Comparison of ENCODE assay signal across 1 cellular context in the genomic region with DNA sequence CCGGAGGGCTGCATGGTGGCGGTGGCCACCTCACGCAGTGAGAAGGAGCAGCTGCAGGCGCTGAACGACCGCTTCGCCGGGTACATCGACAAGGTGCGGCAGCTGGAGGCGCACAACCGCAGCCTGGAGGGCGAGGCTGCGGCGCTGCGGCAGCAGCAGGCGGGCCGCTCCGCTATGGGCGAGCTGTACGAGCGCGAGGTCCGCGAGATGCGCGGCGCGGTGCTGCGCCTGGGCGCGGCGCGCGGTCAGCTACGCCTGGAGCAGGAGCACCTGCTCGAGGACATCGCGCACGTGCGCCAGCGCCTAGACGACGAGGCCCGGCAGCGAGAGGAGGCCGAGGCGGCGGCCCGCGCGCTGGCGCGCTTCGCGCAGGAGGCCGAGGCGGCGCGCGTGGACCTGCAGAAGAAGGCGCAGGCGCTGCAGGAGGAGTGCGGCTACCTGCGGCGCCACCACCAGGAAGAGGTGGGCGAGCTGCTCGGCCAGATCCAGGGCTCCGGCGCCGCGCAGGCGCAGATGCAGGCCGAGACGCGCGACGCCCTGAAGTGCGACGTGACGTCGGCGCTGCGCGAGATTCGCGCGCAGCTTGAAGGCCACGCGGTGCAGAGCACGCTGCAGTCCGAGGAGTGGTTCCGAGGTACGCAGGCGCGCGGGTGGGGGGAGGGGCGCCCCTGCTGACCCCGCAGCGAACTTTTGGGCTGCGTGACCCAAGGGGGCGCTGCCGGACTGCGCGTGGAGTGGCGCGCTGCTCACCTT.
TF ChIP-seq lines count a peak whose summit lies in the region.

No MANE protein-coding gene starts in this region.

TF ChIP-seq in HepG2, 621 proteins besides CTCF, POLR2A, EP300 and RAD21 (continued from another document):
- no peak for TF ChIP-seq ZNF788 (CRISPR knock-in tag; IDR thresholded peaks at IDR 0.05; ENCODE audit: borderline replicate concordance)
- no peak for TF ChIP-seq NFRKB (IDR thresholded peaks at IDR 0.05)
- TF ChIP-seq CEBPB (IDR thresholded peaks at IDR 0.05; ENCODE audit: borderline replicate concordance, low read depth, low read length): no peak
- TF ChIP-seq ZNF816 (CRISPR knock-in tag; IDR thresholded peaks at IDR 0.05; ENCODE audit: borderline replicate concordance): no peak
- TF ChIP-seq, protein P1, sequence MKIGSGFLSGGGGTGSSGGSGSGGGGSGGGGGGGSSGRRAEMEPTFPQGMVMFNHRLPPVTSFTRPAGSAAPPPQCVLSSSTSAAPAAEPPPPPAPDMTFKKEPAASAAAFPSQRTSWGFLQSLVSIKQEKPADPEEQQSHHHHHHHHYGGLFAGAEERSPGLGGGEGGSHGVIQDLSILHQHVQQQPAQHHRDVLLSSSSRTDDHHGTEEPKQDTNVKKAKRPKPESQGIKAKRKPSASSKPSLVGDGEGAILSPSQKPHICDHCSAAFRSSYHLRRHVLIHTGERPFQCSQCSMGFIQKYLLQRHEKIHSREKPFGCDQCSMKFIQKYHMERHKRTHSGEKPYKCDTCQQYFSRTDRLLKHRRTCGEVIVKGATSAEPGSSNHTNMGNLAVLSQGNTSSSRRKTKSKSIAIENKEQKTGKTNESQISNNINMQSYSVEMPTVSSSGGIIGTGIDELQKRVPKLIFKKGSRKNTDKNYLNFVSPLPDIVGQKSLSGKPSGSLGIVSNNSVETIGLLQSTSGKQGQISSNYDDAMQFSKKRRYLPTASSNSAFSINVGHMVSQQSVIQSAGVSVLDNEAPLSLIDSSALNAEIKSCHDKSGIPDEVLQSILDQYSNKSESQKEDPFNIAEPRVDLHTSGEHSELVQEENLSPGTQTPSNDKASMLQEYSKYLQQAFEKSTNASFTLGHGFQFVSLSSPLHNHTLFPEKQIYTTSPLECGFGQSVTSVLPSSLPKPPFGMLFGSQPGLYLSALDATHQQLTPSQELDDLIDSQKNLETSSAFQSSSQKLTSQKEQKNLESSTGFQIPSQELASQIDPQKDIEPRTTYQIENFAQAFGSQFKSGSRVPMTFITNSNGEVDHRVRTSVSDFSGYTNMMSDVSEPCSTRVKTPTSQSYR (CRISPR knock-in tag; IDR thresholded peaks at IDR 0.05; ENCODE audit: borderline replicate concordance): peak; percentile 43; the same call in 1 of the 2 replicates
- no peak for TF ChIP-seq ZBTB7A (CRISPR knock-in tag; IDR thresholded peaks at IDR 0.05)
- TF ChIP-seq, protein P2, sequence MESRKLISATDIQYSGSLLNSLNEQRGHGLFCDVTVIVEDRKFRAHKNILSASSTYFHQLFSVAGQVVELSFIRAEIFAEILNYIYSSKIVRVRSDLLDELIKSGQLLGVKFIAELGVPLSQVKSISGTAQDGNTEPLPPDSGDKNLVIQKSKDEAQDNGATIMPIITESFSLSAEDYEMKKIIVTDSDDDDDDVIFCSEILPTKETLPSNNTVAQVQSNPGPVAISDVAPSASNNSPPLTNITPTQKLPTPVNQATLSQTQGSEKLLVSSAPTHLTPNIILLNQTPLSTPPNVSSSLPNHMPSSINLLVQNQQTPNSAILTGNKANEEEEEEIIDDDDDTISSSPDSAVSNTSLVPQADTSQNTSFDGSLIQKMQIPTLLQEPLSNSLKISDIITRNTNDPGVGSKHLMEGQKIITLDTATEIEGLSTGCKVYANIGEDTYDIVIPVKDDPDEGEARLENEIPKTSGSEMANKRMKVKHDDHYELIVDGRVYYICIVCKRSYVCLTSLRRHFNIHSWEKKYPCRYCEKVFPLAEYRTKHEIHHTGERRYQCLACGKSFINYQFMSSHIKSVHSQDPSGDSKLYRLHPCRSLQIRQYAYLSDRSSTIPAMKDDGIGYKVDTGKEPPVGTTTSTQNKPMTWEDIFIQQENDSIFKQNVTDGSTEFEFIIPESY (CRISPR knock-in tag; IDR thresholded peaks at IDR 0.05): peak; percentile 50; the same call in 1 of the 2 replicates
- no peak for TF ChIP-seq CC2D1A (CRISPR knock-in tag; IDR thresholded peaks at IDR 0.05)
- TF ChIP-seq ZNF567 (CRISPR knock-in tag; IDR thresholded peaks at IDR 0.05; ENCODE audit: borderline replicate concordance): no peak
- no peak for TF ChIP-seq RORA (CRISPR knock-in tag; IDR thresholded peaks at IDR 0.05)
